In the genomic region with DNA sequence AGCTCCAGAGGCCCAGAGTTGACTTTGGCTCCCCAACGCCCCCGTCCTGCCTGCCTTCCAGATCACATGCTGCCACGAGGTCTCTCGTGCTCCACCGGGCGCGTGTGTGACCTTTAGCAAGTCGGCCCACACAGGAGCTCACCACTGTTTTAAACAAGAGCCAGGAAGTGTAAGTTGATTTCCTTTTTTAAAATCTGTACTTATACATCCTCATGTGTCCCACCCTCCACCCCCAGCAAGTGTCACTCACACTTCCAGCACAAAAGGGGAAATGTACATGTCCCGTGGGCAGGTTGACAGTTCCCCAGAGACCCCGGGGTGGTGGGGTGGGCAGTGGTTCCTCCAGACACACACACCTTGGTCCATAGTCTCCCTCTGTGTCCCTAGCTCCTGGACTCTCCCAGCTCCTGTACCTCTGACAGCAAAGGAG, we compare ENCODE assay signal across 10 cellular contexts.
DNase-seq lines count a peak whose midpoint lies in the region; ATAC-seq and TF ChIP-seq lines count a peak whose summit lies in the region.
"Had no signal": no experiment of that assay in that cellular context is flagged by ENCODE, and none has a peak within 500 bp of the region (broad histone marks: within the 10 kb centered on the region; RNA-seq: fewer than 3 reads in every experiment).

No MANE protein-coding gene starts in this region.

- H3K27me3 Mint-ChIP-seq in effector memory CD8-positive, alpha-beta T cell: no peaks in the 10 kb centered on the region

- H3K4me1 Mint-ChIP-seq in effector memory CD8-positive, alpha-beta T cell (ENCODE audit: low read depth in 2 of 2): peaks cover 22 to 26% of the 10 kb centered on the region in 2 donors

- peaks cover 42% of the 10 kb centered on the region for H3K36me3 Mint-ChIP-seq in effector memory CD8-positive, alpha-beta T cell (ENCODE audit: insufficient read depth)

- H3K36me3 ChIP-seq in DOHH2 (ENCODE audit: control insufficient read depth, low read length) (peaks cover 57% of the 10 kb centered on the region), SU-DHL-6 (ENCODE audit: low read length) (no peaks in the 10 kb centered on the region), esophagus muscularis mucosa (peaks cover 6 to 69% (median 46%) of the 10 kb centered on the region in 4 donors)

- ATAC-seq in effector memory CD8-positive, alpha-beta T cell (replicated peaks): no peak
- ATAC-seq in GM19351 (IDR thresholded peaks at IDR 0.05; ENCODE audit: unreplicated experiment): no peak
- ATAC-seq in HG03175 (IDR thresholded peaks at IDR 0.05; ENCODE audit: unreplicated experiment): no peak

- TF ChIP-seq EP300 in esophagus muscularis mucosa (IDR thresholded peaks at IDR 0.05): no peak

- intact Hi-C loops in esophagus muscularis mucosa (cut with DNase I): loop anchor here (5.0 kb wide), 1 partner anchor 104 kb away; a partner anchor contains a TSS

- 76% methylated on average over 10 of the region's 10 CpGs for WGBS in esophagus muscularis mucosa

- H3F3A ChIP-seq in DOHH2 (ENCODE audit: control insufficient read depth, insufficient read depth): peaks cover 15% of the 10 kb centered on the region
- H3F3A ChIP-seq in SU-DHL-6 (ENCODE audit: insufficient read depth): no peaks in the 10 kb centered on the region

- no peaks in the 10 kb centered on the region for H3K27me3 ChIP-seq in DOHH2 (ENCODE audit: control insufficient read depth, low read length)
- H3K27me3 ChIP-seq in SU-DHL-6 (ENCODE audit: low read length): no peaks in the 10 kb centered on the region
- H3K27me3 ChIP-seq in esophagus muscularis mucosa: no peaks in the 10 kb centered on the region

- H3K4me3 ChIP-seq in DOHH2 (ENCODE audit: low read length) (peak overlapping the region; percentile 53), SU-DHL-6 (ENCODE audit: insufficient read depth, low read length, poor library complexity, severe bottlenecking) (no peak overlapping the region), esophagus muscularis mucosa (no peak overlapping the region)

- H3K27ac ChIP-seq in DOHH2 (ENCODE audit: low read depth, low read length): peak overlapping the region; percentile 90
- H3K27ac ChIP-seq in SU-DHL-6 (ENCODE audit: low read depth, low read length): peak overlapping the region; percentile 30
- peak overlapping the region in 2 of 4 donors; percentile 74 to 83 for H3K27ac ChIP-seq in esophagus muscularis mucosa (replicated peaks in 1 of 4)

- no peak for DNase-seq in effector memory CD8-positive, alpha-beta T cell
- DNase-seq in stimulated activated CD4-positive, alpha-beta T cell treated with anti-CD3 and anti-CD28 coated beads, Interleukin-4, amount 100 ng/mL, for 24 hours: peak; percentile 43
- DNase-seq in NCI-H2227 treated with DMSO at 0.1 percent for 48 hours (lab: John Stamatoyannopoulos, UW) (no peak), esophagus muscularis mucosa (ENCODE audit: extremely low spot score) (no peak)
- DNase-seq: EL, IMR-90 had no signal

- H3K9me2 ChIP-seq in DOHH2 (replicated peaks; ENCODE audit: control insufficient read depth, low read length): no peaks in the 10 kb centered on the region
- no peaks in the 10 kb centered on the region for H3K9me2 ChIP-seq in SU-DHL-6 (replicated peaks; ENCODE audit: insufficient read depth, low read length)

- H3K4me2 ChIP-seq in DOHH2 (ENCODE audit: low read length) (peak overlapping the region; percentile 65), SU-DHL-6 (ENCODE audit: low read depth, low read length, poor library complexity, severe bottlenecking) (no peak overlapping the region)

- peak overlapping the region in 1 of 2 donors; percentile 2 for H3K4me3 Mint-ChIP-seq in effector memory CD8-positive, alpha-beta T cell

- H3K9ac ChIP-seq in SU-DHL-6 (ENCODE audit: low read length): no peak overlapping the region

- peaks cover 66% of the 10 kb centered on the region for H3K4me1 ChIP-seq in DOHH2 (ENCODE audit: control insufficient read depth, low read length)
- peaks cover 31 to 83% (median 73%) of the 10 kb centered on the region in 4 donors for H3K4me1 ChIP-seq in esophagus muscularis mucosa

- H3K79me2 ChIP-seq in DOHH2 (ENCODE audit: control insufficient read depth, low read length) (peaks cover 3% of the 10 kb centered on the region; the same call in 1 of the 2 replicates), SU-DHL-6 (ENCODE audit: insufficient read depth, low read length) (no peaks in the 10 kb centered on the region)

- no peaks in the 10 kb centered on the region for H3K9me3 ChIP-seq in DOHH2 (ENCODE audit: control insufficient read depth, insufficient read depth, low read length)
- H3K9me3 ChIP-seq in SU-DHL-6 (ENCODE audit: insufficient read depth, low read length): no peaks in the 10 kb centered on the region
- H3K9me3 ChIP-seq in esophagus muscularis mucosa: no peaks in the 10 kb centered on the region

- no peak overlapping the region for H2AFZ ChIP-seq in SU-DHL-6 (ENCODE audit: low read depth, low read length, severe bottlenecking)

- no peaks in the 10 kb centered on the region for H3K9me3 Mint-ChIP-seq in effector memory CD8-positive, alpha-beta T cell

- H4K20me1 ChIP-seq in DOHH2 (ENCODE audit: control insufficient read depth, insufficient read depth, low read depth, low read length) (no peaks in the 10 kb centered on the region), SU-DHL-6 (ENCODE audit: low read depth, low read length) (no peaks in the 10 kb centered on the region)

- peak overlapping the region; percentile 78 to 85 for H3K27ac Mint-ChIP-seq in effector memory CD8-positive, alpha-beta T cell

- no peak for TF ChIP-seq POLR2A in esophagus muscularis mucosa (IDR thresholded peaks at IDR 0.05; ENCODE audit: low read depth)

- no peak for TF ChIP-seq CTCF in DOHH2 (IDR thresholded peaks at IDR 0.05; ENCODE audit: low read depth, low read length, poor library complexity, severe bottlenecking)
- TF ChIP-seq CTCF in SU-DHL-6 (IDR thresholded peaks at IDR 0.05; ENCODE audit: insufficient read depth, low read length, poor library complexity, severe bottlenecking): no peak
- no peak for TF ChIP-seq CTCF in esophagus muscularis mucosa (IDR thresholded peaks at IDR 0.05)
